ENCODE assay signal across 25 cellular contexts in the genomic region with DNA sequence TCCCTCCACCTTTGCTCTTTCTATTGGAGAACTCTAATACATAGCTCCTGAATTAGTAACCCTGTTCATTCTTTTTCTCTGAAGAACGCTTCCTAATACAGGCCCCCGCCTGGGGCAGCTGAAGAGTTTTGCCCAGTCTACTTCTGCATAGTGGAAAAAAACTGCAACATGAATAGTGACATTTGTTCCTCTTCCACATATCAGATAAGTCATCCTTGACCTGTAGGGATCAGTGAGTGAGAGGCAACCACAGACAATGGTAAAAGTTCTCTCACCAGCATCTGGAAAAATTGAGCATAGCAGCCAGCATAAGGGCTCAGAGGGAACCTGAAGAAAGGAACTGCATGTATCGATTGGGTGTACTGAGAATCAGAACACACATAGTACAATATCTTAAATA.
"Had no signal": no experiment of that assay in that cellular context is flagged by ENCODE, and none has a peak within 500 bp of the region (broad histone marks: within the 10 kb centered on the region; RNA-seq: fewer than 3 reads in every experiment).

No MANE protein-coding gene starts in this region.

- H3K27ac Mint-ChIP-seq: naive B cell; naive thymus-derived CD8-positive, alpha-beta T cell; natural killer cell treated with Interleukin-12 subunit alpha and Interleukin-12 subunit beta and Interleukin-15 and Interleukin-18, amount 100 ng/mL, for 72 hours; neural progenitor cell; progenitor cell of endocrine pancreas; stimulated activated effector memory CD8-positive, alpha-beta T cell treated with anti-CD3 and anti-CD28 coated beads, Interleukin-12 subunit alpha, Interleukin-12 subunit beta, amount 100 ng/mL, for 72 hours; stimulated activated naive B cell treated with anti-CD40 and anti-IgM and Interleukin-4, amounts not matched to agents 10 μg/mL and 1 μg/mL and 100 μg/mL, for 72 hours had no signal

- ATAC-seq: naive thymus-derived CD8-positive, alpha-beta T cell; natural killer cell treated with Interleukin-12 subunit alpha and Interleukin-12 subunit beta and Interleukin-15 and Interleukin-18, amount 100 ng/mL, for 72 hours; psoas muscle; right cardiac atrium; right lobe of liver; stimulated activated effector memory CD8-positive, alpha-beta T cell treated with anti-CD3 and anti-CD28 coated beads, Interleukin-12 subunit alpha, Interleukin-12 subunit beta, amount 100 ng/mL, for 72 hours; stimulated activated naive B cell treated with anti-CD40 and anti-IgM and Interleukin-4, amounts not matched to agents 10 μg/mL and 1 μg/mL and 100 μg/mL, for 72 hours had no signal

- H3K4me3 Mint-ChIP-seq: naive B cell; naive thymus-derived CD8-positive, alpha-beta T cell; natural killer cell treated with Interleukin-12 subunit alpha and Interleukin-12 subunit beta and Interleukin-15 and Interleukin-18, amount 100 ng/mL, for 72 hours; neural progenitor cell; stimulated activated effector memory CD8-positive, alpha-beta T cell treated with anti-CD3 and anti-CD28 coated beads, Interleukin-12 subunit alpha, Interleukin-12 subunit beta, amount 100 ng/mL, for 72 hours; stimulated activated naive B cell treated with anti-CD40 and anti-IgM and Interleukin-4, amounts not matched to agents 10 μg/mL and 1 μg/mL and 100 μg/mL, for 72 hours had no signal

- H3K4me1 Mint-ChIP-seq: naive B cell; naive thymus-derived CD8-positive, alpha-beta T cell; stimulated activated effector memory CD8-positive, alpha-beta T cell treated with anti-CD3 and anti-CD28 coated beads, Interleukin-12 subunit alpha, Interleukin-12 subunit beta, amount 100 ng/mL, for 72 hours; stimulated activated naive B cell treated with anti-CD40 and anti-IgM and Interleukin-4, amounts not matched to agents 10 μg/mL and 1 μg/mL and 100 μg/mL, for 72 hours had no signal

- H3K9me3 Mint-ChIP-seq: natural killer cell treated with Interleukin-12 subunit alpha and Interleukin-12 subunit beta and Interleukin-15 and Interleukin-18, amount 100 ng/mL, for 72 hours; stimulated activated effector memory CD8-positive, alpha-beta T cell treated with anti-CD3 and anti-CD28 coated beads, Interleukin-12 subunit alpha, Interleukin-12 subunit beta, amount 100 ng/mL, for 72 hours had no signal

- H3K27me3 Mint-ChIP-seq: progenitor cell of endocrine pancreas had no signal

- H3K36me3 Mint-ChIP-seq: naive B cell; naive thymus-derived CD8-positive, alpha-beta T cell; natural killer cell treated with Interleukin-12 subunit alpha and Interleukin-12 subunit beta and Interleukin-15 and Interleukin-18, amount 100 ng/mL, for 72 hours; neural progenitor cell; stimulated activated effector memory CD8-positive, alpha-beta T cell treated with anti-CD3 and anti-CD28 coated beads, Interleukin-12 subunit alpha, Interleukin-12 subunit beta, amount 100 ng/mL, for 72 hours; stimulated activated naive B cell treated with anti-CD40 and anti-IgM and Interleukin-4, amounts not matched to agents 10 μg/mL and 1 μg/mL and 100 μg/mL, for 72 hours had no signal

- DNase-seq: naive B cell; naive thymus-derived CD8-positive, alpha-beta T cell; occipital lobe; ovary; posterior cingulate gyrus; psoas muscle; right cardiac atrium; right lobe of liver; sigmoid colon; small intestine; stimulated activated CD4-positive, alpha-beta T cell treated with anti-CD3 and anti-CD28 coated beads, Interleukin-15, amount 100 ng/mL, for 24 hours; stimulated activated CD4-positive, alpha-beta T cell treated with anti-CD3 and anti-CD28 coated beads, Interleukin-2, amount 100 ng/mL, for 24 hours; stimulated activated CD4-positive, alpha-beta T cell treated with anti-CD3 and anti-CD28 coated beads, Interleukin-2, amount 100 ng/mL, for 48 hours; stimulated activated CD4-positive, alpha-beta T cell treated with anti-CD3 and anti-CD28 coated beads, Interleukin-4, amount 100 ng/mL, for 24 hours; stimulated activated naive B cell treated with anti-CD40 and anti-IgM and Interleukin-4, amounts not matched to agents 10 μg/mL and 1 μg/mL and 100 μg/mL, for 72 hours; stimulated activated naive CD4-positive, alpha-beta T cell treated with Interleukin-2 at 50 U/mL for 16 hours; substantia nigra; testis; tibial artery; transverse colon; upper lobe of left lung had no signal
